ENCODE assay signal across 14 cellular contexts in genomic region chr15:95329362-95329761, GRCh38.
"Had no signal": no experiment of that assay in that cellular context is flagged by ENCODE, and none has a peak within 500 bp of the region (broad histone marks: within the 10 kb centered on the region; RNA-seq: fewer than 3 reads in every experiment).

No MANE protein-coding gene starts in this region.

- H3K36me3 ChIP-seq: gastroesophageal sphincter had no signal

- H3K9me3 ChIP-seq: gastroesophageal sphincter had no signal

- H2AFZ ChIP-seq: hepatocyte had no signal

- ATAC-seq: gastroesophageal sphincter; natural killer cell treated with Interleukin-12 subunit alpha and Interleukin-12 subunit beta and Interleukin-15 and Interleukin-18, amount 100 ng/mL, for 72 hours; stimulated activated memory B cell treated with anti-CD40 and anti-IgM and Interleukin-4, amounts not matched to agents 10 μg/mL and 1 μg/mL and 100 μg/mL, for 72 hours; T-helper 17 cell had no signal

- H3K4me1 Mint-ChIP-seq: stimulated activated memory B cell treated with anti-CD40 and anti-IgM and Interleukin-4, amounts not matched to agents 10 μg/mL and 1 μg/mL and 100 μg/mL, for 72 hours; T-helper 17 cell had no signal

- DNase-seq: activated CD4-positive, alpha-beta T cell treated with anti-CD3 and anti-CD28 coated beads, Interleukin-2, amount 50 U/mL, for 1 hour; activated CD4-positive, CD25-positive, alpha-beta regulatory T cell; activated T-cell treated with anti-CD3 and anti-CD28 coated beads, Interleukin-2, amount 50 U/mL, for 1 hour; amygdala; mesenchymal stem cell; SHP77; small intestine; T-helper 17 cell had no signal

- H3K27ac Mint-ChIP-seq: activated naive CD4-positive, alpha-beta T cell treated with anti-CD3 and anti-CD28 coated beads, Interleukin-2, amount 50 U/mL, for 24 hours; brain; natural killer cell treated with Interleukin-12 subunit alpha and Interleukin-12 subunit beta and Interleukin-15 and Interleukin-18, amount 100 ng/mL, for 72 hours; stimulated activated memory B cell treated with anti-CD40 and anti-IgM and Interleukin-4, amounts not matched to agents 10 μg/mL and 1 μg/mL and 100 μg/mL, for 72 hours; T-helper 17 cell had no signal

- H3K4me2 ChIP-seq: hepatocyte had no signal

- H3K9me3 Mint-ChIP-seq: activated naive CD4-positive, alpha-beta T cell treated with anti-CD3 and anti-CD28 coated beads, Interleukin-2, amount 50 U/mL, for 24 hours; natural killer cell treated with Interleukin-12 subunit alpha and Interleukin-12 subunit beta and Interleukin-15 and Interleukin-18, amount 100 ng/mL, for 72 hours had no signal

- H3K4me3 ChIP-seq: gastroesophageal sphincter, hepatocyte had no signal

- H3K4me3 Mint-ChIP-seq: activated naive CD4-positive, alpha-beta T cell treated with anti-CD3 and anti-CD28 coated beads, Interleukin-2, amount 50 U/mL, for 24 hours; brain; natural killer cell treated with Interleukin-12 subunit alpha and Interleukin-12 subunit beta and Interleukin-15 and Interleukin-18, amount 100 ng/mL, for 72 hours; stimulated activated memory B cell treated with anti-CD40 and anti-IgM and Interleukin-4, amounts not matched to agents 10 μg/mL and 1 μg/mL and 100 μg/mL, for 72 hours; T-helper 17 cell had no signal

- H3K27me3 Mint-ChIP-seq: stimulated activated memory B cell treated with anti-CD40 and anti-IgM and Interleukin-4, amounts not matched to agents 10 μg/mL and 1 μg/mL and 100 μg/mL, for 72 hours had no signal

- H3K27ac ChIP-seq: hepatocyte had no signal
